In the genomic region with DNA sequence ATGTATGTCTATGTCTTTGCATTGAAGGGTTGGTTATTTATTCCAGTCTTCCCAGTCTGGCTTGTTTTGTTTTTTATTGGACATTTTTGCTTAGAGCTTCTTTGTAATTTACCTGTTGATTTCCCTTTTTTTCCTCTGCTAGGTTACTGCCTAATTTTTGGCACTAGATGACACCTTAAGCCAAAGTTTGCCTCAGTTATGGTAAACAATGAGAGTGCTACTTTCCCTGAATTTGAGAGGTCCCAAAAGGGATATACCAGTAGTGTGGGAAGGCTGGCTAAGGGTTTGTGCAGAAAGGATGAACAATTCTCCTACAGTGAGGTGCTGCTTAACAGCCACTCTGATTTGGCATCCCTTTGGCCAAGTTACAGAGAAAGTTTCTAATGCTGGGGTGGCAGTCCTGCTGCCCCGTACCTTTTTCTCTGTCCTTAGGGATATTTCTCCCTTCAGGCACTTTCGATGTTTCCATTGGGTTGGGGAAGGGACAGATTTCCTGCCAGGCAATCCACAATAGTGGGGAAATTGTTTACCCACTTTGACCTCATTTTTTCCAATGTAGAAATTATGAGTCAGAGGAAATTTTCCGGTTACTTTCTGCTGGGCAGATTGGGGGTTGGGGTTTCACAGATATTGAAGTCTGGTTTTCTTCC, we compare ENCODE assay signal across 15 cellular contexts.
DNase-seq lines count a peak whose midpoint lies in the region; ATAC-seq and TF ChIP-seq lines count a peak whose summit lies in the region.
"Had no signal": no experiment of that assay in that cellular context is flagged by ENCODE, and none has a peak within 500 bp of the region (broad histone marks: within the 10 kb centered on the region; RNA-seq: fewer than 3 reads in every experiment).

No MANE protein-coding gene starts in this region.

- no peak overlapping the region for H3K23ac ChIP-seq in neuronal stem cell (ENCODE audit: low read depth, low read length, poor library complexity)

- ATAC-seq in effector memory CD8-positive, alpha-beta T cell (replicated peaks) = no peak
- no peak for ATAC-seq in esophagus mucosa

- H3K9ac ChIP-seq in liver (ENCODE audit: low read depth in 1 of 2, low read length in 2 of 2) (peak overlapping the region in 1 of 2 donors; percentile 16), neuronal stem cell (ENCODE audit: low read depth, low read length, poor library complexity) (no peak overlapping the region)

- no peak overlapping the region for H2BK12ac ChIP-seq in neuronal stem cell (ENCODE audit: low read length)

- no peaks in the 10 kb centered on the region for H3K27me3 ChIP-seq in ACC112 (ENCODE audit: insufficient read depth, low read length)
- H3K27me3 ChIP-seq in liver (ENCODE audit: control insufficient read depth in 4 of 4, insufficient read depth in 4 of 4, low read length in 3 of 4) = no peaks in the 10 kb centered on the region
- H3K27me3 ChIP-seq in neuronal stem cell (ENCODE audit: control insufficient read depth in 3 of 3, insufficient read depth in 3 of 3, low read depth in 1 of 3, low read length in 3 of 3) = no peaks in the 10 kb centered on the region
- H3K27me3 ChIP-seq: vagina had no signal

- H3K14ac ChIP-seq in neuronal stem cell (ENCODE audit: low read length) = no peak overlapping the region

- peak; percentile 60 to 66 for TF ChIP-seq RAD21 in liver (IDR thresholded peaks at IDR 0.05)

- H3K4me3 ChIP-seq in ACC112 (ENCODE audit: low read depth, low read length) (peak overlapping the region; percentile 61), liver (ENCODE audit: low read depth in 1 of 3, low read length in 3 of 3) (no peak overlapping the region), neuronal stem cell (ENCODE audit: low read length in 2 of 2) (no peak overlapping the region)
- H3K4me3 ChIP-seq: vagina had no signal

- TF ChIP-seq CTCF in chondrocyte (IDR thresholded peaks at IDR 0.05) (no peak), liver (IDR thresholded peaks at IDR 0.05; ENCODE audit: low read depth, low read length, missing input control) (no peak)

- H3K4me3 Mint-ChIP-seq in chondrocyte (ENCODE audit: unreplicated experiment) = peak overlapping the region; percentile 5
- H3K4me3 Mint-ChIP-seq in effector memory CD8-positive, alpha-beta T cell = no peak overlapping the region
- H3K4me3 Mint-ChIP-seq: activated CD4-positive, alpha-beta memory T cell treated with anti-CD3 and anti-CD28 coated beads, Interleukin-2, amount 10 ng/mL, durations not matched to agents 7 days and 5 days; activated naive CD4-positive, alpha-beta T cell treated with anti-CD3 and anti-CD28 coated beads, Interleukin-2, amount 50 U/mL, for 24 hours; H9 had no signal

- H3K9me3 ChIP-seq in liver (ENCODE audit: control insufficient read depth in 4 of 4, low read length in 3 of 4) = no peaks in the 10 kb centered on the region
- peaks cover 2 to 3% of the 10 kb centered on the region in 2 donors for H3K9me3 ChIP-seq in neuronal stem cell (replicated peaks in 1 of 2; ENCODE audit: control insufficient read depth in 2 of 2, insufficient read depth in 1 of 2, low read depth in 1 of 2, low read length in 2 of 2)
- H3K9me3 ChIP-seq: vagina had no signal

- no peak overlapping the region for H3K4ac ChIP-seq in neuronal stem cell (ENCODE audit: low read length)

- peak overlapping the region; percentile 88 for H3K27ac Mint-ChIP-seq in chondrocyte (ENCODE audit: unreplicated experiment)
- no peak overlapping the region for H3K27ac Mint-ChIP-seq in effector memory CD8-positive, alpha-beta T cell
- H3K27ac Mint-ChIP-seq: activated CD4-positive, alpha-beta memory T cell treated with anti-CD3 and anti-CD28 coated beads, Interleukin-2, amount 10 ng/mL, durations not matched to agents 7 days and 5 days; activated naive CD4-positive, alpha-beta T cell treated with anti-CD3 and anti-CD28 coated beads, Interleukin-2, amount 50 U/mL, for 24 hours; H9 had no signal

- H3K27me3 Mint-ChIP-seq in chondrocyte (ENCODE audit: low read depth) = no peaks in the 10 kb centered on the region
- H3K27me3 Mint-ChIP-seq in effector memory CD8-positive, alpha-beta T cell = no peaks in the 10 kb centered on the region
- H3K27me3 Mint-ChIP-seq: activated CD4-positive, alpha-beta memory T cell treated with anti-CD3 and anti-CD28 coated beads, Interleukin-2, amount 10 ng/mL, durations not matched to agents 7 days and 5 days; activated naive CD4-positive, alpha-beta T cell treated with anti-CD3 and anti-CD28 coated beads, Interleukin-2, amount 50 U/mL, for 24 hours had no signal

- H3K79me2 ChIP-seq in ACC112 (ENCODE audit: control insufficient read depth, insufficient read depth, low read length, unreplicated experiment) = peaks cover 12% of the 10 kb centered on the region

- H3K27ac ChIP-seq in ACC112 (ENCODE audit: low read depth, low read length) (peak overlapping the region; percentile 99), liver (ENCODE audit: low read depth in 1 of 2, low read length in 2 of 2) (peak overlapping the region; percentile 62 to 69), neuronal stem cell (replicated peaks; ENCODE audit: low read length) (no peak overlapping the region)
- H3K27ac ChIP-seq: vagina had no signal

- H2AFZ ChIP-seq in ACC112 (ENCODE audit: low read length, unreplicated experiment) = peak overlapping the region; percentile 57
- no peak overlapping the region for H2AFZ ChIP-seq in neuronal stem cell (ENCODE audit: low read length)

- no peak overlapping the region for H4K8ac ChIP-seq in neuronal stem cell (ENCODE audit: low read depth, low read length)

- no peak overlapping the region for H2BK5ac ChIP-seq in neuronal stem cell (ENCODE audit: low read length)

- peaks cover 5% of the 10 kb centered on the region for H3K36me3 Mint-ChIP-seq in chondrocyte (ENCODE audit: low read depth)
- no peaks in the 10 kb centered on the region for H3K36me3 Mint-ChIP-seq in effector memory CD8-positive, alpha-beta T cell (ENCODE audit: insufficient read depth)
- H3K36me3 Mint-ChIP-seq: activated naive CD4-positive, alpha-beta T cell treated with anti-CD3 and anti-CD28 coated beads, Interleukin-2, amount 50 U/mL, for 24 hours had no signal

- H4K91ac ChIP-seq in neuronal stem cell (ENCODE audit: low read depth, low read length, poor library complexity) = no peak overlapping the region

- H3K4me1 ChIP-seq in ACC112 (ENCODE audit: control insufficient read depth, insufficient read depth, low read length, unreplicated experiment) = peaks cover 54% of the 10 kb centered on the region
- peaks cover 0 to 2% (median 0%) of the 10 kb centered on the region in 4 donors for H3K4me1 ChIP-seq in liver (ENCODE audit: control insufficient read depth in 4 of 4, insufficient read depth in 4 of 4, low read length in 3 of 4)
- H3K4me1 ChIP-seq in neuronal stem cell (ENCODE audit: control insufficient read depth in 2 of 2, insufficient read depth in 1 of 2, low read depth in 1 of 2, low read length in 2 of 2) = no peaks in the 10 kb centered on the region
- H3K4me1 ChIP-seq: vagina had no signal

- no peaks in the 10 kb centered on the region for H3K79me1 ChIP-seq in neuronal stem cell (ENCODE audit: low read depth, low read length)

- peaks cover 27% of the 10 kb centered on the region for H3K9me3 Mint-ChIP-seq in chondrocyte (ENCODE audit: low read depth)
- H3K9me3 Mint-ChIP-seq in effector memory CD8-positive, alpha-beta T cell = peaks cover 0 to 6% of the 10 kb centered on the region in 2 donors
- H3K9me3 Mint-ChIP-seq: activated naive CD4-positive, alpha-beta T cell treated with anti-CD3 and anti-CD28 coated beads, Interleukin-2, amount 50 U/mL, for 24 hours had no signal

- WGBS in liver = 22% methylated on average over 3 of the region's 3 CpGs
- no CpG with 5 or more reads among the region's 3 CpGs for WGBS in neuronal stem cell (ENCODE audit: extremely low coverage in 2 of 2, insufficient read length in 2 of 2, insufficient replicate concordance in 1 of 2), 2 donors

- H2AK5ac ChIP-seq in neuronal stem cell (ENCODE audit: low read depth, low read length) = no peak overlapping the region

- H3K36me3 ChIP-seq in ACC112 (ENCODE audit: insufficient read depth, low read length) (peaks cover 4% of the 10 kb centered on the region; the same call in 1 of the 2 replicates), liver (ENCODE audit: control insufficient read depth in 4 of 4, insufficient read depth in 3 of 4, low read depth in 1 of 4, low read length in 3 of 4) (no peaks in the 10 kb centered on the region), neuronal stem cell (replicated peaks in 1 of 2; ENCODE audit: control insufficient read depth in 2 of 2, insufficient read depth in 2 of 2, low read length in 2 of 2) (no peaks in the 10 kb centered on the region)
- H3K36me3 ChIP-seq: vagina had no signal

- H2BK120ac ChIP-seq in neuronal stem cell (ENCODE audit: low read depth, low read length) = no peak overlapping the region

- H3K18ac ChIP-seq in neuronal stem cell (ENCODE audit: low read length) = no peak overlapping the region

- peaks cover 75% of the 10 kb centered on the region for H3K4me1 Mint-ChIP-seq in chondrocyte (ENCODE audit: low read depth)
- no peaks in the 10 kb centered on the region for H3K4me1 Mint-ChIP-seq in effector memory CD8-positive, alpha-beta T cell (ENCODE audit: low read depth in 2 of 2)
- H3K4me1 Mint-ChIP-seq: activated CD4-positive, alpha-beta memory T cell treated with anti-CD3 and anti-CD28 coated beads, Interleukin-2, amount 10 ng/mL, durations not matched to agents 7 days and 5 days; activated naive CD4-positive, alpha-beta T cell treated with anti-CD3 and anti-CD28 coated beads, Interleukin-2, amount 50 U/mL, for 24 hours had no signal

- no peak overlapping the region for H3K4me2 ChIP-seq in neuronal stem cell (ENCODE audit: insufficient read depth, low read length, poor library complexity, severe bottlenecking)

- no peak overlapping the region for H2BK15ac ChIP-seq in neuronal stem cell (ENCODE audit: low read length)

- peak; percentile 72 for DNase-seq in LHCN-M2 (ENCODE audit: low read depth)
- DNase-seq in chondrocyte (ENCODE audit: low spot score) = no peak
- no peak for DNase-seq in neuronal stem cell (ENCODE audit: low spot score)
- no peak for DNase-seq in effector memory CD8-positive, alpha-beta T cell
- no peak for DNase-seq in central memory CD4-positive, alpha-beta T cell
- DNase-seq: activated CD4-positive, alpha-beta memory T cell treated with anti-CD3 and anti-CD28 coated beads, Interleukin-2, amount 10 ng/mL, durations not matched to agents 7 days and 5 days; AML-193; H9; mesendoderm; NCI-H510A treated with DMSO at 0.1 percent for 48 hours had no signal

TF ChIP-seq in liver, 16 proteins besides CTCF, POLR2A, EP300 and RAD21 (continues in another document):
- TF ChIP-seq HNF4A (conservative IDR thresholded peaks at IDR 0.05) (peak; percentile 75 to 76), SP1 (IDR thresholded peaks at IDR 0.05) (peak; percentile 93), HNF4G (IDR thresholded peaks at IDR 0.05) (peak; percentile 30), GABPA (IDR thresholded peaks at IDR 0.05 in 1 of 2, conservative IDR thresholded peaks at IDR 0.05 in 1 of 2) (no peak), FOXA1 (IDR thresholded peaks at IDR 0.05) (peak; percentile 23)
- TF ChIP-seq, protein P1, sequence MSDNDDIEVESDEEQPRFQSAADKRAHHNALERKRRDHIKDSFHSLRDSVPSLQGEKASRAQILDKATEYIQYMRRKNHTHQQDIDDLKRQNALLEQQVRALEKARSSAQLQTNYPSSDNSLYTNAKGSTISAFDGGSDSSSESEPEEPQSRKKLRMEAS (IDR thresholded peaks at IDR 0.05) = peak; percentile 63
